ENCODE assay signal across 2 cellular contexts in genomic region chr1:247358920-247359319, GRCh38.
TF ChIP-seq lines count a peak whose summit lies in the region.

No MANE protein-coding gene starts in this region.

TF ChIP-seq in HepG2, 621 proteins besides CTCF, POLR2A, EP300 and RAD21:
- TF ChIP-seq MXD1 (CRISPR knock-in tag; IDR thresholded peaks at IDR 0.05) (no peak), HCFC1 (IDR thresholded peaks at IDR 0.05; ENCODE audit: low read depth, low read length) (no peak), RARG (CRISPR knock-in tag; IDR thresholded peaks at IDR 0.05; ENCODE audit: low read depth) (no peak), KDM2A (CRISPR knock-in tag; IDR thresholded peaks at IDR 0.05; ENCODE audit: borderline replicate concordance, low read depth) (no peak), ZBTB20 (CRISPR knock-in tag; IDR thresholded peaks at IDR 0.05; ENCODE audit: borderline replicate concordance, low read depth) (no peak), FOXP4 (CRISPR knock-in tag; IDR thresholded peaks at IDR 0.05) (no peak)
- TF ChIP-seq, protein P1, sequence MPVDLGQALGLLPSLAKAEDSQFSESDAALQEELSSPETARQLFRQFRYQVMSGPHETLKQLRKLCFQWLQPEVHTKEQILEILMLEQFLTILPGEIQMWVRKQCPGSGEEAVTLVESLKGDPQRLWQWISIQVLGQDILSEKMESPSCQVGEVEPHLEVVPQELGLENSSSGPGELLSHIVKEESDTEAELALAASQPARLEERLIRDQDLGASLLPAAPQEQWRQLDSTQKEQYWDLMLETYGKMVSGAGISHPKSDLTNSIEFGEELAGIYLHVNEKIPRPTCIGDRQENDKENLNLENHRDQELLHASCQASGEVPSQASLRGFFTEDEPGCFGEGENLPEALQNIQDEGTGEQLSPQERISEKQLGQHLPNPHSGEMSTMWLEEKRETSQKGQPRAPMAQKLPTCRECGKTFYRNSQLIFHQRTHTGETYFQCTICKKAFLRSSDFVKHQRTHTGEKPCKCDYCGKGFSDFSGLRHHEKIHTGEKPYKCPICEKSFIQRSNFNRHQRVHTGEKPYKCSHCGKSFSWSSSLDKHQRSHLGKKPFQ (CRISPR knock-in tag; IDR thresholded peaks at IDR 0.05; ENCODE audit: insufficient replicate concordance) = no peak

TF ChIP-seq in K562, 482 proteins besides CTCF, POLR2A, EP300 and RAD21:
- no peak for TF ChIP-seq HMGXB4 (CRISPR knock-in tag; IDR thresholded peaks at IDR 0.05)
- 0 out of 2 replicates have a peak, but pooled peaks have one; percentile 14 for TF ChIP-seq NFE2 (IDR thresholded peaks at IDR 0.05; ENCODE audit: low read depth)
- no peak for TF ChIP-seq PRMT5 (CRISPR knock-in tag; IDR thresholded peaks at IDR 0.05)
- TF ChIP-seq ATF3 (IDR thresholded peaks at IDR 0.05) = no peak
- TF ChIP-seq ATF3 (CRISPR knock-in tag; conservative IDR thresholded peaks at IDR 0.05) = no peak
- no peak for TF ChIP-seq HMGN3 (IDR thresholded peaks at IDR 0.05; ENCODE audit: borderline replicate concordance, extremely low read depth, insufficient read length, low read depth, low read length)
- TF ChIP-seq ILF3 (IDR thresholded peaks at IDR 0.05; ENCODE audit: borderline replicate concordance) = no peak
- no peak for TF ChIP-seq ZNF717 (CRISPR knock-in tag; IDR thresholded peaks at IDR 0.05)
- no peak for TF ChIP-seq THRA (IDR thresholded peaks at IDR 0.05)
- TF ChIP-seq NCOA1 (IDR thresholded peaks at IDR 0.05; ENCODE audit: low read depth) = no peak
- TF ChIP-seq, protein P2, sequence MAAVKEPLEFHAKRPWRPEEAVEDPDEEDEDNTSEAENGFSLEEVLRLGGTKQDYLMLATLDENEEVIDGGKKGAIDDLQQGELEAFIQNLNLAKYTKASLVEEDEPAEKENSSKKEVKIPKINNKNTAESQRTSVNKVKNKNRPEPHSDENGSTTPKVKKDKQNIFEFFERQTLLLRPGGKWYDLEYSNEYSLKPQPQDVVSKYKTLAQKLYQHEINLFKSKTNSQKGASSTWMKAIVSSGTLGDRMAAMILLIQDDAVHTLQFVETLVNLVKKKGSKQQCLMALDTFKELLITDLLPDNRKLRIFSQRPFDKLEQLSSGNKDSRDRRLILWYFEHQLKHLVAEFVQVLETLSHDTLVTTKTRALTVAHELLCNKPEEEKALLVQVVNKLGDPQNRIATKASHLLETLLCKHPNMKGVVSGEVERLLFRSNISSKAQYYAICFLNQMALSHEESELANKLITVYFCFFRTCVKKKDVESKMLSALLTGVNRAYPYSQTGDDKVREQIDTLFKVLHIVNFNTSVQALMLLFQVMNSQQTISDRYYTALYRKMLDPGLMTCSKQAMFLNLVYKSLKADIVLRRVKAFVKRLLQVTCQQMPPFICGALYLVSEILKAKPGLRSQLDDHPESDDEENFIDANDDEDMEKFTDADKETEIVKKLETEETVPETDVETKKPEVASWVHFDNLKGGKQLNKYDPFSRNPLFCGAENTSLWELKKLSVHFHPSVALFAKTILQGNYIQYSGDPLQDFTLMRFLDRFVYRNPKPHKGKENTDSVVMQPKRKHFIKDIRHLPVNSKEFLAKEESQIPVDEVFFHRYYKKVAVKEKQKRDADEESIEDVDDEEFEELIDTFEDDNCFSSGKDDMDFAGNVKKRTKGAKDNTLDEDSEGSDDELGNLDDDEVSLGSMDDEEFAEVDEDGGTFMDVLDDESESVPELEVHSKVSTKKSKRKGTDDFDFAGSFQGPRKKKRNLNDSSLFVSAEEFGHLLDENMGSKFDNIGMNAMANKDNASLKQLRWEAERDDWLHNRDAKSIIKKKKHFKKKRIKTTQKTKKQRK (IDR thresholded peaks at IDR 0.05; ENCODE audit: borderline replicate concordance, low read depth, low read length) = no peak
- TF ChIP-seq CEBPG (CRISPR knock-in tag; IDR thresholded peaks at IDR 0.05) = no peak
- peak in 1 of 2 experiments; percentile 54; a peak in 2 of 4 replicates for TF ChIP-seq CEBPG (tag; conservative IDR thresholded peaks at IDR 0.05 in 1 of 2, IDR thresholded peaks at IDR 0.05 in 1 of 2)
- TF ChIP-seq CEBPB (tag; IDR thresholded peaks at IDR 0.05) = peak; percentile 81
- no peak for TF ChIP-seq SFPQ (IDR thresholded peaks at IDR 0.05; ENCODE audit: low read depth, low read length)
- TF ChIP-seq FOXA1 (IDR thresholded peaks at IDR 0.05; ENCODE audit: borderline replicate concordance) = no peak
- no peak for TF ChIP-seq DPF2 (IDR thresholded peaks at IDR 0.05)
